ENCODE assay signal across 23 cellular contexts in genomic region chr2:39405364-39405763, GRCh38. TPM values are rescaled to one million over a fixed set of nuclear protein-coding genes. Genes with fewer than 3 reads are reported as not detected.
DNase-seq lines count a peak whose midpoint lies in the region; ATAC-seq, FAIRE-seq and TF ChIP-seq lines count a peak whose summit lies in the region.
"Had no signal": no experiment of that assay in that cellular context is flagged by ENCODE, and none has a peak within 500 bp of the region (broad histone marks: within the 10 kb centered on the region; RNA-seq: fewer than 3 reads in every experiment).

No MANE protein-coding gene starts in this region.

- no peak overlapping the region for H4K91ac ChIP-seq in IMR-90 (ENCODE audit: insufficient read depth, low read depth, low read length)

- ATAC-seq in IMR-90 (ENCODE audit: low read depth) (no peak), HG03521 (IDR thresholded peaks at IDR 0.05; ENCODE audit: unreplicated experiment) (no peak)
- ATAC-seq: PC-3 had no signal

- H2AK5ac ChIP-seq in IMR-90 (ENCODE audit: low read depth, low read length) = peak overlapping the region; percentile 48; the same call in 1 of the 2 replicates

- H2AK9ac ChIP-seq in IMR-90 (replicated peaks; ENCODE audit: low read depth, low read length, poor library complexity) = no peak overlapping the region

- no TSS peak for BruUV-seq in IMR-90 (replicated peaks; lab: Mats Ljungman, UMichigan)

- CTCF ChIA-PET in IMR-90 (lab: Yijun Ruan, JAX) = interaction anchor here (0.6 kb wide), 1 partner anchor 26 kb away, joined by 3 read pairs; no protein-coding TSS in a partner anchor

- no peak for TF ChIP-seq RAD21 in IMR-90 (IDR thresholded peaks at IDR 0.05; ENCODE audit: low read length)

- in situ Hi-C loops in IMR-90 (cut with MboI; ENCODE audit: low sequenced_read_pairs) = no loop called here

- intact Hi-C loops in IMR-90 (cut with micrococcal nuclease) (no loop called here), left ventricle myocardium inferior (cut with micrococcal nuclease) (no loop called here)

- H4K20me1 ChIP-seq in IMR-90 (ENCODE audit: insufficient read depth, low read length) = peaks cover 67% of the 10 kb centered on the region

- no peaks in the 10 kb centered on the region for H3K27me3 ChIP-seq in IMR-90 (ENCODE audit: control insufficient read depth, insufficient read depth, low read length)
- no peaks in the 10 kb centered on the region for H3K27me3 ChIP-seq in endodermal cell (ENCODE audit: control insufficient read depth, insufficient read depth, low read length, poor library complexity, severe bottlenecking)
- H3K27me3 ChIP-seq in left ventricle myocardium inferior (ENCODE audit: low read depth) = no peaks in the 10 kb centered on the region
- H3K27me3 ChIP-seq: BE2C, SJCRH30 had no signal

- POLR2A ChIA-PET in IMR-90 (lab: Charles Lee; ENCODE audit: unreplicated experiment) = no interaction called here

- no peaks in the 10 kb centered on the region for H3K9me3 Mint-ChIP-seq in endodermal cell
- no peaks in the 10 kb centered on the region for H3K9me3 Mint-ChIP-seq in nephron

- TF ChIP-seq POLR2A in GM12891 (IDR thresholded peaks at IDR 0.05; ENCODE audit: low read depth, low read length) (no peak), IMR-90 (IDR thresholded peaks at IDR 0.05; ENCODE audit: low read depth, low read length) (no peak)

- H3K9me3 ChIP-seq in IMR-90 (ENCODE audit: control insufficient read depth, insufficient read depth, low read length) (no peaks in the 10 kb centered on the region), endodermal cell (ENCODE audit: control insufficient read depth, low read length) (no peaks in the 10 kb centered on the region), left ventricle myocardium inferior (replicated peaks) (no peaks in the 10 kb centered on the region)
- H3K9me3 ChIP-seq: BE2C, Caco-2 had no signal

- H2BK20ac ChIP-seq in IMR-90 (ENCODE audit: low read depth, low read length) = no peak overlapping the region

- H3K36me3 Mint-ChIP-seq in endodermal cell (ENCODE audit: low read depth) = peaks cover 2% of the 10 kb centered on the region
- peaks cover 11% of the 10 kb centered on the region for H3K36me3 Mint-ChIP-seq in nephron (ENCODE audit: low read depth)
- H3K36me3 Mint-ChIP-seq: CD4-positive, CD25-positive, alpha-beta regulatory T cell had no signal

- H3K4me1 Mint-ChIP-seq in endodermal cell (peaks cover 55% of the 10 kb centered on the region), nephron (peaks cover 60% of the 10 kb centered on the region)

- no peak for DNase-seq in GM12891 (ENCODE audit: insufficient read length, low spot score)
- DNase-seq in IMR-90 = no peak
- no peak for DNase-seq in endodermal cell
- no peak for DNase-seq in NCI-H2081 treated with DMSO at 0.1 percent for 48 hours (lab: John Stamatoyannopoulos, UW)
- DNase-seq in left ventricle myocardium inferior = no peak
- DNase-seq in DMS53 treated with DMSO at 0.1 percent for 48 hours (lab: John Stamatoyannopoulos, UW; ENCODE audit: unreplicated experiment) = no peak
- DNase-seq: BE2C; Caco-2; CD4-positive, CD25-positive, alpha-beta regulatory T cell; GF-D8; H7; KBM-7; NCI-H1105 treated with DMSO at 0.1 percent for 48 hours; NCI-H1694 treated with DMSO at 0.1 percent for 48 hours; NCI-H2107; NCI-H510A; NCI-H82; PC-3; RPMI8226; SJCRH30 had no signal

- H3K56ac ChIP-seq in IMR-90 (ENCODE audit: extremely low read depth, insufficient read depth, low read length) = no peak overlapping the region

- H4K8ac ChIP-seq in IMR-90 (ENCODE audit: low read depth in 2 of 2, low read length in 2 of 2) = no peak overlapping the region

- peak overlapping the region; percentile 7; the same call in 1 of the 2 replicates for H3K23ac ChIP-seq in IMR-90 (ENCODE audit: low read depth, low read length)

- H2BK5ac ChIP-seq in IMR-90 (ENCODE audit: low read depth, low read length, poor library complexity, severe bottlenecking) = no peak overlapping the region

- H3K4me3 Mint-ChIP-seq in endodermal cell (no peak overlapping the region), nephron (no peak overlapping the region)
- H3K4me3 Mint-ChIP-seq: CD4-positive, CD25-positive, alpha-beta regulatory T cell had no signal

- no peak overlapping the region for H2AFZ ChIP-seq in IMR-90 (replicated peaks; ENCODE audit: low read length, poor library complexity)

- H3K9me1 ChIP-seq in IMR-90 (ENCODE audit: insufficient read depth, low read length) = peaks cover 26% of the 10 kb centered on the region

- FAIRE-seq in GM12891 (lab: Jason Lieb, UNC) = peak; percentile 35
- FAIRE-seq: A204.1 had no signal

- no CpG with 5 or more reads among the region's 4 CpGs for WGBS in IMR-90 (ENCODE audit: extremely low coverage in 2 of 2, insufficient read length in 1 of 2), 2 experiments
- 84 to 90% methylated on average over 4 of the region's 4 CpGs for WGBS in endodermal cell (ENCODE audit: insufficient coverage in 1 of 2, insufficient read length in 1 of 2), 2 experiments

- H3K36me3 ChIP-seq in IMR-90 (ENCODE audit: control insufficient read depth, insufficient read depth, low read length) = peaks cover 8% of the 10 kb centered on the region; the same call in 1 of the 2 replicates
- H3K36me3 ChIP-seq in endodermal cell (ENCODE audit: control insufficient read depth, insufficient read depth, low read length) = no peaks in the 10 kb centered on the region
- no peaks in the 10 kb centered on the region for H3K36me3 ChIP-seq in left ventricle myocardium inferior
- H3K36me3 ChIP-seq: BE2C had no signal

- H3K27me3 Mint-ChIP-seq in endodermal cell (ENCODE audit: insufficient read depth) (no peaks in the 10 kb centered on the region), nephron (ENCODE audit: low read depth) (no peaks in the 10 kb centered on the region)
- H3K27me3 Mint-ChIP-seq: CD4-positive, CD25-positive, alpha-beta regulatory T cell had no signal

- 0 out of 2 replicates have a peak overlapping the region, but pooled peaks have one; percentile 26 for H3K14ac ChIP-seq in IMR-90 (replicated peaks; ENCODE audit: low read depth, low read length)

- no peak overlapping the region for H3K9ac ChIP-seq in IMR-90 (ENCODE audit: low read depth, low read length)
- H3K9ac ChIP-seq in endodermal cell (ENCODE audit: extremely low read depth, low read length, poor library complexity, severe bottlenecking) = no peak overlapping the region

- H3K79me1 ChIP-seq in IMR-90 (ENCODE audit: low read depth in 1 of 2, low read length in 2 of 2) = peaks cover 25 to 77% of the 10 kb centered on the region in 2 experiments

- peaks cover 33% of the 10 kb centered on the region for H3K4me1 ChIP-seq in IMR-90 (ENCODE audit: control insufficient read depth, insufficient read depth, low read length)
- H3K4me1 ChIP-seq in endodermal cell (ENCODE audit: control insufficient read depth, insufficient read depth, low read length) = no peaks in the 10 kb centered on the region
- peaks cover 100% of the 10 kb centered on the region for H3K4me1 ChIP-seq in left ventricle myocardium inferior

- H3K27ac Mint-ChIP-seq in endodermal cell (peak overlapping the region; percentile 13), nephron (peak overlapping the region in 2 of 3 experiments; percentile 41 to 52)

- peak overlapping the region; percentile 9; the same call in 1 of the 2 replicates for H3K4ac ChIP-seq in IMR-90 (ENCODE audit: low read depth, low read length)

- H4K5ac ChIP-seq in IMR-90 (ENCODE audit: low read depth, low read length) = no peak overlapping the region

- dilution Hi-C loops in IMR-90 (cut with HindIII; ENCODE audit: low sequenced_read_pairs, unreplicated experiment) = no loop called here

- no peak overlapping the region for H2BK15ac ChIP-seq in IMR-90 (ENCODE audit: low read depth, low read length)

- no peak overlapping the region for H3K18ac ChIP-seq in IMR-90 (ENCODE audit: low read depth, low read length)

- no peak overlapping the region for H3K4me2 ChIP-seq in IMR-90 (ENCODE audit: low read depth, low read length)

- no peak overlapping the region for H3K4me3 ChIP-seq in IMR-90 (ENCODE audit: insufficient read depth, low read depth, low read length)
- no peak overlapping the region for H3K4me3 ChIP-seq in endodermal cell (ENCODE audit: low read length)
- H3K4me3 ChIP-seq in left ventricle myocardium inferior = no peak overlapping the region
- H3K4me3 ChIP-seq: SJCRH30 had no signal

- H3K27ac ChIP-seq in IMR-90 (ENCODE audit: insufficient read depth, low read length) = peak overlapping the region; percentile 13; the same call in 1 of the 2 replicates
- H3K27ac ChIP-seq in endodermal cell (ENCODE audit: low read depth, low read length) = no peak overlapping the region
- no peak overlapping the region for H3K27ac ChIP-seq in left ventricle myocardium inferior (replicated peaks)
- H3K27ac ChIP-seq: SJCRH30 had no signal

- no peak overlapping the region for H2BK120ac ChIP-seq in IMR-90 (ENCODE audit: low read depth, low read length)

- no peak for TF ChIP-seq CTCF in IMR-90 (conservative IDR thresholded peaks at IDR 0.05; ENCODE audit: low read depth, low read length)
- no peak for TF ChIP-seq CTCF in endodermal cell (conservative IDR thresholded peaks at IDR 0.05)
- TF ChIP-seq CTCF in nephron (IDR thresholded peaks at IDR 0.05; ENCODE audit: unreplicated experiment in 3 of 3) = no peak
- TF ChIP-seq CTCF in left ventricle myocardium inferior (IDR thresholded peaks at IDR 0.05; ENCODE audit: borderline replicate concordance) = no peak

TF ChIP-seq in GM12891, 5 proteins besides CTCF, POLR2A, EP300 and RAD21:
- TF ChIP-seq TAF1 (IDR thresholded peaks at IDR 0.05; ENCODE audit: low read depth, low read length) (no peak), POLR2AphosphoS5 (IDR thresholded peaks at IDR 0.05; ENCODE audit: low read depth, low read length) (no peak), SPI1 (IDR thresholded peaks at IDR 0.05; ENCODE audit: low read depth, low read length) (no peak), PAX5 (IDR thresholded peaks at IDR 0.05; ENCODE audit: insufficient read depth, low read length, severe bottlenecking) (no peak)

TF ChIP-seq in IMR-90, 13 proteins besides CTCF, POLR2A, EP300 and RAD21 (continues in another document):
- TF ChIP-seq RFX5 (IDR thresholded peaks at IDR 0.05; ENCODE audit: low read depth, low read length) (no peak), MAZ (IDR thresholded peaks at IDR 0.05; ENCODE audit: borderline replicate concordance, low read depth, low read length) (no peak), MAFK (IDR thresholded peaks at IDR 0.05; ENCODE audit: low read depth, low read length) (no peak), NFE2L2 (IDR thresholded peaks at IDR 0.05; ENCODE audit: low read depth, low read length) (no peak), MXI1 (IDR thresholded peaks at IDR 0.05; ENCODE audit: borderline replicate concordance, low read depth, low read length) (no peak), SMC3 (IDR thresholded peaks at IDR 0.05; ENCODE audit: low read depth, low read length) (no peak), CHD1 (IDR thresholded peaks at IDR 0.05; ENCODE audit: low read depth, low read length) (no peak)

RNA-seq across cellular contexts. Expression of gene MAP4K3, which starts 31.7 kb away (rescaled TPM):
- polyA plus RNA-seq in GM12891 (2012; ENCODE audit: low read depth, missing spikeins) = 2.2 TPM
- total RNA-seq in IMR-90 (2012; rRNA removed) (32.6 and 48.3 TPM in 2 replicates), endodermal cell (10 to 100 TPM; 39.1 to 45.5 TPM), left ventricle myocardium inferior (37.1 TPM)
- polyA plus RNA-seq in IMR-90 (2012; rRNA removed) = 12.2 and 13.2 TPM in 2 replicates
- 2.0 and 2.7 TPM in 2 replicates for polyA plus RNA-seq in IMR-90 (2012; cell fraction: cytosol; rRNA removed)
- 5.4 and 33.0 TPM in 2 replicates for polyA plus RNA-seq in IMR-90 (2012; cell fraction: nucleus; rRNA removed; ENCODE audit: low replicate concordance)
- 33.3 TPM for polyA plus RNA-seq in endodermal cell (2013, experiment 1 of 2)
- polyA plus RNA-seq in endodermal cell (2013, experiment 2 of 2) = 29.6 TPM
